15 cellular contexts compared by ENCODE assay signal in genomic region chr6:18241208-18241836, GRCh38. TPM values are rescaled to one million over a fixed set of nuclear protein-coding genes. Genes with fewer than 3 reads are reported as not detected.
DNase-seq lines count a peak whose midpoint lies in the region; ATAC-seq and TF ChIP-seq lines count a peak whose summit lies in the region.
"Had no signal": no experiment of that assay in that cellular context is flagged by ENCODE, and none has a peak within 500 bp of the region (broad histone marks: within the 10 kb centered on the region; RNA-seq: fewer than 3 reads in every experiment).

No MANE protein-coding gene starts in this region.

- intact Hi-C loops in Caco-2 (cut with micrococcal nuclease; ENCODE audit: unreplicated experiment) = loop anchor here (5.0 kb wide), 1 partner anchor 84 kb away; the partner anchor contains the start of genes KDM1B and TPMT

- BruUV-seq in Caco-2 (replicated peaks; lab: Mats Ljungman, UMichigan) = no TSS peak

- CTCF ChIA-PET in Caco-2 (lab: Charles Lee) = no interaction called here

- H3K4me3 ChIP-seq in RWPE2 (ENCODE audit: severe bottlenecking) (no peak overlapping the region), endodermal cell (ENCODE audit: low read length) (no peak overlapping the region), Caco-2 (ENCODE audit: low read depth, low read length) (no peak overlapping the region)
- H3K4me3 ChIP-seq: neural progenitor cell had no signal

- no peak overlapping the region for H3K9ac ChIP-seq in endodermal cell (ENCODE audit: extremely low read depth, low read length, poor library complexity, severe bottlenecking)
- H3K9ac ChIP-seq: neural progenitor cell had no signal

- H3K27ac ChIP-seq in RWPE2 (ENCODE audit: poor library complexity, severe bottlenecking) (peak overlapping the region; percentile 38), endodermal cell (ENCODE audit: low read depth, low read length) (no peak overlapping the region)
- H3K27ac ChIP-seq: neural progenitor cell had no signal

- H3K4me3 Mint-ChIP-seq in endodermal cell (no peak overlapping the region), Caco-2 (ENCODE audit: unreplicated experiment) (no peak overlapping the region)
- H3K4me3 Mint-ChIP-seq: neural progenitor cell had no signal

- TF ChIP-seq CTCF in RWPE2 (IDR thresholded peaks at IDR 0.05; ENCODE audit: poor library complexity, severe bottlenecking) (no peak), endodermal cell (conservative IDR thresholded peaks at IDR 0.05) (no peak), Caco-2 (IDR thresholded peaks at IDR 0.05; ENCODE audit: insufficient read depth in 1 of 2, low read depth in 1 of 2, low read length in 1 of 2, severe bottlenecking in 1 of 2, unreplicated experiment in 1 of 2) (no peak)

- DNase-seq in A172 (ENCODE audit: low spot score) (peak; percentile 35), ELR (ENCODE audit: low read depth) (peak; percentile 64), RWPE2 (ENCODE audit: low spot score) (no peak), endodermal cell (no peak), Caco-2 (no peak), KG1 (lab: John Stamatoyannopoulos, UW) (no peak), NCI-H82 (lab: John Stamatoyannopoulos, UW) (no peak), ureter (ENCODE audit: low spot score) (no peak)
- DNase-seq: activated CD8-positive, alpha-beta memory T cell treated with anti-CD3 and anti-CD28 coated beads, Interleukin-2, amount 50 U/mL, for 4 hours; caudate nucleus; kidney; NCI-H1092; NCI-H748 treated with DMSO at 0.1 percent for 48 hours; stimulated activated CD8-positive, alpha-beta memory T cell treated with anti-CD3 and anti-CD28 coated beads, Interleukin-4, amount 100 ng/mL, for 48 hours had no signal

- H3K4me1 Mint-ChIP-seq in endodermal cell (no peaks in the 10 kb centered on the region), Caco-2 (ENCODE audit: low read depth, unreplicated experiment) (no peaks in the 10 kb centered on the region)
- H3K4me1 Mint-ChIP-seq: neural progenitor cell had no signal

- peak; percentile 35; the same call in 1 of the 3 replicates for ATAC-seq in RWPE2 (ENCODE audit: low read depth)

- H3K27me3 ChIP-seq in RWPE2 (ENCODE audit: insufficient read depth, poor library complexity, severe bottlenecking) (no peaks in the 10 kb centered on the region), endodermal cell (ENCODE audit: control insufficient read depth, insufficient read depth, low read length, poor library complexity, severe bottlenecking) (no peaks in the 10 kb centered on the region), Caco-2 (replicated peaks; ENCODE audit: control insufficient read depth, insufficient read depth, low read length) (no peaks in the 10 kb centered on the region)
- H3K27me3 ChIP-seq: neural progenitor cell had no signal

- H3K27ac Mint-ChIP-seq in endodermal cell = peak overlapping the region; percentile 12
- H3K27ac Mint-ChIP-seq in Caco-2 (ENCODE audit: unreplicated experiment) = no peak overlapping the region
- H3K27ac Mint-ChIP-seq: neural progenitor cell had no signal

- peaks cover 96% of the 10 kb centered on the region for H3K36me3 ChIP-seq in RWPE2 (ENCODE audit: low read depth)
- H3K36me3 ChIP-seq in endodermal cell (ENCODE audit: control insufficient read depth, insufficient read depth, low read length) = peaks cover 94% of the 10 kb centered on the region
- peaks cover 6% of the 10 kb centered on the region for H3K36me3 ChIP-seq in Caco-2 (ENCODE audit: control insufficient read depth, insufficient read depth, low read length)

- 100% methylated on average over 1 of the region's 1 CpG for WGBS in endodermal cell (ENCODE audit: insufficient coverage in 1 of 2, insufficient read length in 1 of 2), 2 experiments

- H3K27me3 Mint-ChIP-seq in endodermal cell (ENCODE audit: insufficient read depth) (no peaks in the 10 kb centered on the region), Caco-2 (ENCODE audit: insufficient read depth, unreplicated experiment) (no peaks in the 10 kb centered on the region)

- H3K4me1 ChIP-seq in RWPE2 (ENCODE audit: insufficient read depth, poor library complexity, severe bottlenecking) = peaks cover 25% of the 10 kb centered on the region
- H3K4me1 ChIP-seq in endodermal cell (ENCODE audit: control insufficient read depth, insufficient read depth, low read length) = no peaks in the 10 kb centered on the region
- no peaks in the 10 kb centered on the region for H3K4me1 ChIP-seq in Caco-2
- H3K4me1 ChIP-seq: neural progenitor cell had no signal

- POLR2A ChIA-PET in Caco-2 (lab: Charles Lee) = no interaction called here

- H3K9me3 Mint-ChIP-seq in endodermal cell (no peaks in the 10 kb centered on the region), Caco-2 (ENCODE audit: unreplicated experiment) (no peaks in the 10 kb centered on the region)

- H3K9me3 ChIP-seq in RWPE2 (ENCODE audit: severe bottlenecking) = no peaks in the 10 kb centered on the region
- peaks cover under 1% of the 10 kb centered on the region for H3K9me3 ChIP-seq in endodermal cell (ENCODE audit: control insufficient read depth, low read length)
- H3K9me3 ChIP-seq in Caco-2 = no peaks in the 10 kb centered on the region

- H3K36me3 Mint-ChIP-seq in endodermal cell (ENCODE audit: low read depth) (peaks cover 82% of the 10 kb centered on the region), Caco-2 (ENCODE audit: insufficient read depth, unreplicated experiment) (peaks cover 87% of the 10 kb centered on the region)

RNA-seq across cellular contexts. Expression of gene DEK, which starts 23.0 kb away (rescaled TPM):
- total RNA-seq in A172 (2014; rRNA removed; shearing (Covaris generic)) = 193 and 213 TPM in 2 replicates
- total RNA-seq in endodermal cell = 100 to 1,000 TPM; 139 to 171 TPM
- 179 TPM for polyA plus RNA-seq in endodermal cell (2013, experiment 1 of 2)
- 187 TPM for polyA plus RNA-seq in endodermal cell (2013, experiment 2 of 2)
- 170 and 171 TPM in 2 replicates for total RNA-seq in Caco-2 (2022)
- 66.2 TPM for total RNA-seq in ureter

Comparison
In these comparisons a context has a peak if more than half of its experiments do, and no peak if none do; other contexts are left out.
1. DNase-seq: peak in A172 (single experiment) and ELR (single experiment); none in RWPE2 (single experiment), endodermal cell (single experiment), Caco-2 (0 of 2), KG1 (single experiment), NCI-H82 (single experiment) and ureter (single experiment).